ENCODE assay signal across 6 cellular contexts in genomic region chr14:22887260-22887989, GRCh38. TPM values are rescaled to one million over a fixed set of nuclear protein-coding genes. Genes with fewer than 3 reads are reported as not detected.
DNase-seq lines count a peak whose midpoint lies in the region; ATAC-seq lines count a peak whose summit lies in the region.

No MANE protein-coding gene starts in this region.

- peaks cover 49 to 82% (median 76%) of the 10 kb centered on the region in 10 experiments for H3K4me1 ChIP-seq in BLaER1 treated with 17β-estradiol and CSF1 and Interleukin-3, amounts not matched to agents 10 nM and 100 nM

- H3K9me3 ChIP-seq in BLaER1 treated with 17β-estradiol and CSF1 and Interleukin-3, amounts not matched to agents 10 nM and 100 nM (replicated peaks in 1 of 11), result no peaks in the 10 kb centered on the region

- H3K9ac ChIP-seq in BLaER1 treated with 17β-estradiol and CSF1 and Interleukin-3, amounts not matched to agents 10 nM and 100 nM, result peak overlapping the region; percentile 51 to 72 (median 67)

- H3K4me3 ChIP-seq in BLaER1 treated with 17β-estradiol and CSF1 and Interleukin-3, amounts not matched to agents 10 nM and 100 nM, result peak overlapping the region; percentile 37 to 70 (median 54)

- peak overlapping the region; percentile 87 for H3K4me3 Mint-ChIP-seq in activated T-helper 1 cell treated with anti-CD3 and anti-CD28 coated beads, Interleukin-12 subunit alpha, Interleukin-12 subunit beta, Interleukin-2, Interleukin-4 antibody, amounts not matched to agents 30 ng/mL and 10 ng/mL and 1 ng/mL, durations not matched to agents 14 hours and 24 hours and 36 hours
- H3K4me3 Mint-ChIP-seq in immature natural killer cell, result peak overlapping the region; percentile 88 to 90 (median 89)

- H3K36me3 ChIP-seq in BLaER1 treated with 17β-estradiol and CSF1 and Interleukin-3, amounts not matched to agents 10 nM and 100 nM, result peaks cover 0 to 3% (median 0%) of the 10 kb centered on the region in 11 experiments; a peak in 2 of 22 replicates

- peaks cover 8% of the 10 kb centered on the region for H3K36me3 Mint-ChIP-seq in activated T-helper 1 cell treated with anti-CD3 and anti-CD28 coated beads, Interleukin-12 subunit alpha, Interleukin-12 subunit beta, Interleukin-2, Interleukin-4 antibody, amounts not matched to agents 30 ng/mL and 10 ng/mL and 1 ng/mL, durations not matched to agents 14 hours and 24 hours and 36 hours (ENCODE audit: low read depth)
- H3K36me3 Mint-ChIP-seq in immature natural killer cell, result peaks cover 0 to 5% (median 3%) of the 10 kb centered on the region in 3 donors

- peak overlapping the region; percentile 88 for H3K27ac Mint-ChIP-seq in activated T-helper 1 cell treated with anti-CD3 and anti-CD28 coated beads, Interleukin-12 subunit alpha, Interleukin-12 subunit beta, Interleukin-2, Interleukin-4 antibody, amounts not matched to agents 30 ng/mL and 10 ng/mL and 1 ng/mL, durations not matched to agents 14 hours and 24 hours and 36 hours
- peak overlapping the region; percentile 87 to 92 (median 88) for H3K27ac Mint-ChIP-seq in immature natural killer cell

- peaks cover 31% of the 10 kb centered on the region for H3K4me1 Mint-ChIP-seq in activated T-helper 1 cell treated with anti-CD3 and anti-CD28 coated beads, Interleukin-12 subunit alpha, Interleukin-12 subunit beta, Interleukin-2, Interleukin-4 antibody, amounts not matched to agents 30 ng/mL and 10 ng/mL and 1 ng/mL, durations not matched to agents 14 hours and 24 hours and 36 hours (ENCODE audit: low read depth)
- H3K4me1 Mint-ChIP-seq in immature natural killer cell, result peaks cover 35 to 39% of the 10 kb centered on the region in 2 donors

- DNase-seq in NCI-H1436 treated with DMSO at 0.1 percent for 48 hours (lab: John Stamatoyannopoulos, UW) (peak; percentile 74), immature natural killer cell (no peak), ureter (ENCODE audit: low spot score) (peak; percentile 81)
- DNase-seq in activated T-helper 1 cell treated with anti-CD3 and anti-CD28 coated beads, Interleukin-12 subunit alpha, Interleukin-12 subunit beta, Interleukin-2, Interleukin-4 antibody, amounts not matched to agents 30 ng/mL and 10 ng/mL and 1 ng/mL, durations not matched to agents 14 hours and 24 hours and 36 hours (ENCODE audit: low spot score), result peak; percentile 48

- H3K27me3 ChIP-seq in BLaER1 treated with 17β-estradiol and CSF1 and Interleukin-3, amounts not matched to agents 10 nM and 100 nM, result peaks cover 0 to 14% (median 0%) of the 10 kb centered on the region in 11 experiments; a peak in 8 of 22 replicates

- H4K20me1 ChIP-seq in BLaER1 treated with 17β-estradiol and CSF1 and Interleukin-3, amounts not matched to agents 10 nM and 100 nM, result peaks cover 0 to 7% (median 0%) of the 10 kb centered on the region in 11 experiments; a peak in 1 of 22 replicates

- H3K27me3 Mint-ChIP-seq in activated T-helper 1 cell treated with anti-CD3 and anti-CD28 coated beads, Interleukin-12 subunit alpha, Interleukin-12 subunit beta, Interleukin-2, Interleukin-4 antibody, amounts not matched to agents 30 ng/mL and 10 ng/mL and 1 ng/mL, durations not matched to agents 14 hours and 24 hours and 36 hours (ENCODE audit: insufficient read depth), result peaks cover 6% of the 10 kb centered on the region
- peaks cover 7 to 15% (median 14%) of the 10 kb centered on the region in 3 donors for H3K27me3 Mint-ChIP-seq in immature natural killer cell (ENCODE audit: low read depth in 3 of 3)

- H3K27ac ChIP-seq in BLaER1 treated with 17β-estradiol and CSF1 and Interleukin-3, amounts not matched to agents 10 nM and 100 nM, result peak overlapping the region in 10 of 11 experiments; percentile 31 to 73 (median 54); a peak in 19 of 22 replicates

- peak; percentile 31 for ATAC-seq in GM21576 (IDR thresholded peaks at IDR 0.05; ENCODE audit: unreplicated experiment)

- intact Hi-C loops in activated T-helper 1 cell treated with anti-CD3 and anti-CD28 coated beads, Interleukin-12 subunit alpha, Interleukin-12 subunit beta, Interleukin-2, Interleukin-4 antibody, amounts not matched to agents 30 ng/mL and 10 ng/mL and 1 ng/mL, durations not matched to agents 14 hours and 24 hours and 36 hours (cut with micrococcal nuclease), result loop anchor here (1.0 to 2.0 kb wide), 4 partner anchors 13 to 42 kb away; partner anchors contain the start of genes LRP10, PRMT5 and RBM23

- H3K9me3 Mint-ChIP-seq in activated T-helper 1 cell treated with anti-CD3 and anti-CD28 coated beads, Interleukin-12 subunit alpha, Interleukin-12 subunit beta, Interleukin-2, Interleukin-4 antibody, amounts not matched to agents 30 ng/mL and 10 ng/mL and 1 ng/mL, durations not matched to agents 14 hours and 24 hours and 36 hours, result no peaks in the 10 kb centered on the region
- H3K9me3 Mint-ChIP-seq in immature natural killer cell, result no peaks in the 10 kb centered on the region

- peak overlapping the region; percentile 72 to 98 (median 91) for H3K4me2 ChIP-seq in BLaER1 treated with 17β-estradiol and CSF1 and Interleukin-3, amounts not matched to agents 10 nM and 100 nM

RNA-seq across cellular contexts. Expression of gene REM2, which starts 4.4 kb away (rescaled TPM):
- 0.39 TPM in 1 of 2 replicates, not detected in the other for total RNA-seq in activated T-helper 1 cell treated with anti-CD3 and anti-CD28 coated beads, Interleukin-12 subunit alpha, Interleukin-12 subunit beta, Interleukin-2, Interleukin-4 antibody, amounts not matched to agents 30 ng/mL and 10 ng/mL and 1 ng/mL, durations not matched to agents 14 hours and 24 hours and 36 hours
- under 1 TPM; 0.22 to 0.74 (median 0.66) TPM for polyA plus RNA-seq in immature natural killer cell
- 0.18 TPM for total RNA-seq in ureter

RNA-seq across cellular contexts. Expression of gene LRP10, which starts 15.9 kb away (rescaled TPM):
- total RNA-seq in activated T-helper 1 cell treated with anti-CD3 and anti-CD28 coated beads, Interleukin-12 subunit alpha, Interleukin-12 subunit beta, Interleukin-2, Interleukin-4 antibody, amounts not matched to agents 30 ng/mL and 10 ng/mL and 1 ng/mL, durations not matched to agents 14 hours and 24 hours and 36 hours, result 44.6 and 46.0 TPM in 2 replicates
- polyA plus RNA-seq in immature natural killer cell, result 100 to 1,000 TPM in 2 of 3 donors, 10 to 100 TPM in 1; 74.6 to 146 (median 136) TPM
- total RNA-seq in ureter, result 128 TPM

RNA-seq across cellular contexts. Expression of gene RBM23, which starts 31.5 kb away (rescaled TPM):
- total RNA-seq in activated T-helper 1 cell treated with anti-CD3 and anti-CD28 coated beads, Interleukin-12 subunit alpha, Interleukin-12 subunit beta, Interleukin-2, Interleukin-4 antibody, amounts not matched to agents 30 ng/mL and 10 ng/mL and 1 ng/mL, durations not matched to agents 14 hours and 24 hours and 36 hours, result 86.4 and 90.5 TPM in 2 replicates
- 10 to 100 TPM; 80.9 to 91.9 (median 85.5) TPM for polyA plus RNA-seq in immature natural killer cell
- total RNA-seq in ureter, result 84.4 TPM

RNA-seq across cellular contexts. Expression of gene PRMT5, which starts 41.8 kb away (rescaled TPM):
- total RNA-seq in activated T-helper 1 cell treated with anti-CD3 and anti-CD28 coated beads, Interleukin-12 subunit alpha, Interleukin-12 subunit beta, Interleukin-2, Interleukin-4 antibody, amounts not matched to agents 30 ng/mL and 10 ng/mL and 1 ng/mL, durations not matched to agents 14 hours and 24 hours and 36 hours, result 174 and 180 TPM in 2 replicates
- 10 to 100 TPM; 32.9 to 34.9 (median 34.7) TPM for polyA plus RNA-seq in immature natural killer cell
- 80.9 TPM for total RNA-seq in ureter

RNA-seq across cellular contexts. Expression of gene MMP14, which starts 51.0 kb away (rescaled TPM):
- total RNA-seq in activated T-helper 1 cell treated with anti-CD3 and anti-CD28 coated beads, Interleukin-12 subunit alpha, Interleukin-12 subunit beta, Interleukin-2, Interleukin-4 antibody, amounts not matched to agents 30 ng/mL and 10 ng/mL and 1 ng/mL, durations not matched to agents 14 hours and 24 hours and 36 hours, result 1.5 and 2.6 TPM in 2 replicates
- not detected for polyA plus RNA-seq in immature natural killer cell
- 172 TPM for total RNA-seq in ureter

Comparison
In these comparisons a context has a peak if more than half of its experiments do, and no peak if none do; other contexts are left out.
1. DNase-seq: peak in NCI-H1436 treated with DMSO at 0.1 percent for 48 hours (single experiment), activated T-helper 1 cell treated with anti-CD3 and anti-CD28 coated beads, Interleukin-12 subunit alpha, Interleukin-12 subunit beta, Interleukin-2, Interleukin-4 antibody, amounts not matched to agents 30 ng/mL and 10 ng/mL and 1 ng/mL, durations not matched to agents 14 hours and 24 hours and 36 hours (single experiment) and ureter (single experiment); none in immature natural killer cell (0 of 3).